Comparison of ENCODE assay signal across 27 cellular contexts in genomic region chr13:92802776-92803175, GRCh38.
"Had no signal": no experiment of that assay in that cellular context is flagged by ENCODE, and none has a peak within 500 bp of the region (broad histone marks: within the 10 kb centered on the region; RNA-seq: fewer than 3 reads in every experiment).

No MANE protein-coding gene starts in this region.

- H3K27me3 Mint-ChIP-seq: activated T-cell treated with anti-CD3 and anti-CD28 coated beads, Interleukin-2, amount 50 U/mL, for 24 hours; activated T-helper 17 cell treated with anti-CD3 and anti-CD28 coated beads, Interleukin-2, amount 50 U/mL, for 72 hours; central memory CD8-positive, alpha-beta T cell; naive thymus-derived CD4-positive, alpha-beta T cell had no signal

- DNase-seq: activated CD4-positive, alpha-beta T cell treated with anti-CD3 and anti-CD28 coated beads, Interleukin-2, amount 50 U/mL, for 4 hours; activated CD8-positive, alpha-beta memory T cell treated with anti-CD3 and anti-CD28 coated beads for 24 hours; activated CD8-positive, alpha-beta memory T cell treated with anti-CD3 and anti-CD28 coated beads, Interleukin-2, amount 50 U/mL, for 4 hours; activated T-cell treated with anti-CD3 and anti-CD28 coated beads, Interleukin-2, amount 50 U/mL, for 24 hours; aorta; effector memory CD4-positive, alpha-beta T cell; heart left ventricle; islet precursor cell; left lung; naive thymus-derived CD4-positive, alpha-beta T cell; posterior cingulate gyrus; retina; spleen; stimulated activated CD4-positive, alpha-beta T cell treated with anti-CD3 and anti-CD28 coated beads, Interleukin-4, amount 100 ng/mL, for 1 hour; stimulated activated naive CD4-positive, alpha-beta T cell; T1000; testis; trophoblast cell had no signal

- H3K4me3 Mint-ChIP-seq: activated T-cell treated with anti-CD3 and anti-CD28 coated beads, Interleukin-2, amount 50 U/mL, for 24 hours; activated T-helper 17 cell treated with anti-CD3 and anti-CD28 coated beads, Interleukin-2, amount 50 U/mL, for 72 hours; central memory CD8-positive, alpha-beta T cell; naive thymus-derived CD4-positive, alpha-beta T cell; neural crest cell; WTC11 had no signal

- H3K27me3 ChIP-seq: breast epithelium, heart left ventricle, left lung, spleen, testis, vagina had no signal

- H3K4me3 ChIP-seq: breast epithelium, heart left ventricle, left lung, lung, spleen, testis, vagina had no signal

- H3K4me1 Mint-ChIP-seq: central memory CD8-positive, alpha-beta T cell; neural crest cell; WTC11 had no signal

- ATAC-seq: activated naive CD4-positive, alpha-beta T cell treated with anti-CD3 and anti-CD28 coated beads, Interleukin-2, amount 50 U/mL, for 72 hours; activated T-helper 17 cell treated with anti-CD3 and anti-CD28 coated beads, Interleukin-2, amount 50 U/mL, for 72 hours; esophagus mucosa; heart left ventricle; left lung; naive thymus-derived CD4-positive, alpha-beta T cell; WTC11 had no signal

- H3K27ac ChIP-seq: breast epithelium, heart left ventricle, left lung, spleen, testis, vagina had no signal

- H3K9me3 Mint-ChIP-seq: activated T-cell treated with anti-CD3 and anti-CD28 coated beads, Interleukin-2, amount 50 U/mL, for 24 hours; neural crest cell; WTC11 had no signal

- H3K4me1 ChIP-seq: breast epithelium, testis, vagina had no signal

- H3K36me3 ChIP-seq: breast epithelium, heart left ventricle, left lung, spleen, vagina had no signal

- H3K9me3 ChIP-seq: breast epithelium, spleen, testis, vagina had no signal

- H3K36me3 Mint-ChIP-seq: naive thymus-derived CD4-positive, alpha-beta T cell; WTC11 had no signal

- H3K27ac Mint-ChIP-seq: activated naive CD4-positive, alpha-beta T cell treated with anti-CD3 and anti-CD28 coated beads, Interleukin-2, amount 50 U/mL, for 72 hours; activated T-cell treated with anti-CD3 and anti-CD28 coated beads, Interleukin-2, amount 50 U/mL, for 24 hours; activated T-helper 17 cell treated with anti-CD3 and anti-CD28 coated beads, Interleukin-2, amount 50 U/mL, for 72 hours; naive thymus-derived CD4-positive, alpha-beta T cell; WTC11 had no signal
